8 cellular contexts compared by ENCODE assay signal in genomic region chr20:32207626-32208498, GRCh38. TPM values are rescaled to one million over a fixed set of nuclear protein-coding genes. Genes with fewer than 3 reads are reported as not detected.
DNase-seq lines count a peak whose midpoint lies in the region; ATAC-seq and TF ChIP-seq lines count a peak whose summit lies in the region.

Gene PLAGL2 (minus strand): TSS chr20:32207743. CDS start chr20:32202178, 5,565 bp downstream.
Gene POFUT1 (plus strand): TSS chr20:32207880. CDS start chr20:32207942, 62 bp downstream.

- peak; percentile 83 to 84 for TF ChIP-seq POLR2A in Peyer's patch (IDR thresholded peaks at IDR 0.05)

- H3K4me3 Mint-ChIP-seq in activated T-cell treated with anti-CD3 and anti-CD28 coated beads, Interleukin-2, amount 50 U/mL, for 72 hours, result peak within 1 kb of the TSS; percentile 92 to 100
- H3K4me3 Mint-ChIP-seq in naive thymus-derived CD8-positive, alpha-beta T cell, result peak within 1 kb of the TSS; percentile 90 to 97 (median 95)
- H3K4me3 Mint-ChIP-seq in stimulated activated naive B cell treated with anti-CD40 and anti-IgM and Interleukin-4, amounts not matched to agents 10 μg/mL and 1 μg/mL and 100 μg/mL, for 72 hours, result peak within 1 kb of the TSS; percentile 96 to 97

- peak within 1 kb of the TSS; percentile 69 for H3K27ac ChIP-seq in DOHH2 (ENCODE audit: low read depth, low read length)
- peak within 1 kb of the TSS; percentile 86 to 97 (median 92) for H3K27ac ChIP-seq in Peyer's patch

- H3K9me3 Mint-ChIP-seq in activated T-cell treated with anti-CD3 and anti-CD28 coated beads, Interleukin-2, amount 50 U/mL, for 72 hours, result no peaks in the 10 kb centered on the region
- no peaks in the 10 kb centered on the region for H3K9me3 Mint-ChIP-seq in naive thymus-derived CD8-positive, alpha-beta T cell
- no peaks in the 10 kb centered on the region for H3K9me3 Mint-ChIP-seq in stimulated activated naive B cell treated with anti-CD40 and anti-IgM and Interleukin-4, amounts not matched to agents 10 μg/mL and 1 μg/mL and 100 μg/mL, for 72 hours

- peak within 1 kb of the TSS; percentile 100 for H3K4me2 ChIP-seq in DOHH2 (ENCODE audit: low read length)

- H3K36me3 Mint-ChIP-seq in activated T-cell treated with anti-CD3 and anti-CD28 coated beads, Interleukin-2, amount 50 U/mL, for 72 hours (ENCODE audit: insufficient read depth in 2 of 2), result peaks cover 38 to 65% of the 10 kb centered on the region in 2 donors
- H3K36me3 Mint-ChIP-seq in naive thymus-derived CD8-positive, alpha-beta T cell, result peaks cover 6 to 31% (median 14%) of the 10 kb centered on the region in 3 donors
- peaks cover 22 to 59% of the 10 kb centered on the region in 2 donors for H3K36me3 Mint-ChIP-seq in stimulated activated naive B cell treated with anti-CD40 and anti-IgM and Interleukin-4, amounts not matched to agents 10 μg/mL and 1 μg/mL and 100 μg/mL, for 72 hours

- peaks cover 95% of the 10 kb centered on the region for H3K79me2 ChIP-seq in DOHH2 (ENCODE audit: control insufficient read depth, low read length)

- peak; percentile 74 for DNase-seq in Jurkat, Clone E6-1 (ENCODE audit: low read depth, low spot score)
- DNase-seq in Peyer's patch (peak; percentile 87 to 94 (median 93)), fibroblast of gingiva (ENCODE audit: low read depth) (peak; percentile 88)
- DNase-seq in activated T-cell treated with anti-CD3 and anti-CD28 coated beads, Interleukin-2, amount 50 U/mL, for 72 hours, result peak; percentile 95 to 96
- DNase-seq in naive thymus-derived CD8-positive, alpha-beta T cell, result peak; percentile 76 to 90 (median 84)
- DNase-seq in stimulated activated naive B cell treated with anti-CD40 and anti-IgM and Interleukin-4, amounts not matched to agents 10 μg/mL and 1 μg/mL and 100 μg/mL, for 72 hours, result peak; percentile 90

- peaks cover 3% of the 10 kb centered on the region; the same call in 1 of the 2 replicates for H3F3A ChIP-seq in DOHH2 (ENCODE audit: control insufficient read depth, insufficient read depth)

- H3K27ac Mint-ChIP-seq in activated T-cell treated with anti-CD3 and anti-CD28 coated beads, Interleukin-2, amount 50 U/mL, for 72 hours, result peak within 1 kb of the TSS; percentile 99
- H3K27ac Mint-ChIP-seq in naive thymus-derived CD8-positive, alpha-beta T cell, result peak within 1 kb of the TSS; percentile 91 to 99 (median 96)
- H3K27ac Mint-ChIP-seq in stimulated activated naive B cell treated with anti-CD40 and anti-IgM and Interleukin-4, amounts not matched to agents 10 μg/mL and 1 μg/mL and 100 μg/mL, for 72 hours, result peak within 1 kb of the TSS; percentile 96

- H3K4me1 Mint-ChIP-seq in activated T-cell treated with anti-CD3 and anti-CD28 coated beads, Interleukin-2, amount 50 U/mL, for 72 hours (ENCODE audit: low read depth), result peaks cover 73% of the 10 kb centered on the region
- peaks cover 46 to 89% (median 78%) of the 10 kb centered on the region in 4 donors for H3K4me1 Mint-ChIP-seq in naive thymus-derived CD8-positive, alpha-beta T cell
- peaks cover 56 to 86% of the 10 kb centered on the region in 2 donors for H3K4me1 Mint-ChIP-seq in stimulated activated naive B cell treated with anti-CD40 and anti-IgM and Interleukin-4, amounts not matched to agents 10 μg/mL and 1 μg/mL and 100 μg/mL, for 72 hours

- H3K4me1 ChIP-seq in DOHH2 (ENCODE audit: control insufficient read depth, low read length) (peaks cover 53% of the 10 kb centered on the region), Peyer's patch (peaks cover 5 to 67% (median 13%) of the 10 kb centered on the region in 4 donors)

- H3K27me3 Mint-ChIP-seq in activated T-cell treated with anti-CD3 and anti-CD28 coated beads, Interleukin-2, amount 50 U/mL, for 72 hours (ENCODE audit: low read depth), result no peaks in the 10 kb centered on the region
- H3K27me3 Mint-ChIP-seq in naive thymus-derived CD8-positive, alpha-beta T cell, result no peaks in the 10 kb centered on the region
- H3K27me3 Mint-ChIP-seq in stimulated activated naive B cell treated with anti-CD40 and anti-IgM and Interleukin-4, amounts not matched to agents 10 μg/mL and 1 μg/mL and 100 μg/mL, for 72 hours, result no peaks in the 10 kb centered on the region

- peak; percentile 74 for ATAC-seq in GM21717 (IDR thresholded peaks at IDR 0.05; ENCODE audit: unreplicated experiment)
- ATAC-seq in activated T-cell treated with anti-CD3 and anti-CD28 coated beads, Interleukin-2, amount 50 U/mL, for 72 hours (replicated peaks in 1 of 2), result peak; percentile 77 to 79
- peak; percentile 95 for ATAC-seq in naive thymus-derived CD8-positive, alpha-beta T cell
- peak; percentile 95 to 97 for ATAC-seq in stimulated activated naive B cell treated with anti-CD40 and anti-IgM and Interleukin-4, amounts not matched to agents 10 μg/mL and 1 μg/mL and 100 μg/mL, for 72 hours (replicated peaks)

- peak within 1 kb of the TSS; percentile 98 for H3K4me3 ChIP-seq in DOHH2 (ENCODE audit: low read length)
- peak within 1 kb of the TSS; percentile 84 for H3K4me3 ChIP-seq in Jurkat, Clone E6-1 (ENCODE audit: low read length)
- peak within 1 kb of the TSS; percentile 91 to 99 (median 94) for H3K4me3 ChIP-seq in Peyer's patch

- peaks cover 88% of the 10 kb centered on the region for H3K36me3 ChIP-seq in DOHH2 (ENCODE audit: control insufficient read depth, low read length)
- peaks cover 0 to 27% (median 0%) of the 10 kb centered on the region in 3 donors for H3K36me3 ChIP-seq in Peyer's patch

- H3K9me3 ChIP-seq in DOHH2 (ENCODE audit: control insufficient read depth, insufficient read depth, low read length) (no peaks in the 10 kb centered on the region), Peyer's patch (no peaks in the 10 kb centered on the region)

- no peaks in the 10 kb centered on the region for H3K9me2 ChIP-seq in DOHH2 (replicated peaks; ENCODE audit: control insufficient read depth, low read length)

- TF ChIP-seq CTCF in DOHH2 (IDR thresholded peaks at IDR 0.05; ENCODE audit: low read depth, low read length, poor library complexity, severe bottlenecking), result peak; percentile 42
- TF ChIP-seq CTCF in Peyer's patch (IDR thresholded peaks at IDR 0.05), result peak in 3 of 6 experiments; percentile 28 to 39 (median 34)

- H3K27me3 ChIP-seq in DOHH2 (ENCODE audit: control insufficient read depth, low read length) (no peaks in the 10 kb centered on the region), Peyer's patch (no peaks in the 10 kb centered on the region)

- peaks cover 25% of the 10 kb centered on the region for H4K20me1 ChIP-seq in DOHH2 (ENCODE audit: control insufficient read depth, insufficient read depth, low read depth, low read length)

- POLR2A ChIA-PET in naive thymus-derived CD8-positive, alpha-beta T cell (lab: Charles Lee), result interaction anchor here (0.6 kb wide), 1 partner anchor 95 kb away, joined by 3 read pairs; no protein-coding TSS in a partner anchor

RNA-seq across cellular contexts. Expression of gene PLAGL2, which starts in this region (rescaled TPM):
- 12.4 TPM for polyA plus RNA-seq in Jurkat, Clone E6-1 (2012; ENCODE audit: insufficient read depth, insufficient read length)
- 10 to 100 TPM in 3 of 4 donors, 1 to 10 TPM in 1; 5.8 to 55.9 (median 25.8) TPM for total RNA-seq in Peyer's patch
- 100 to 1,000 TPM in 1 of 2 donors, 10 to 100 TPM in 1; 98.8 to 107 TPM for total RNA-seq in activated T-cell treated with anti-CD3 and anti-CD28 coated beads, Interleukin-2, amount 50 U/mL, for 72 hours
- 10 to 100 TPM; 12.9 to 14.5 TPM for total RNA-seq in naive thymus-derived CD8-positive, alpha-beta T cell
- polyA plus RNA-seq in naive thymus-derived CD8-positive, alpha-beta T cell, result 1 to 10 TPM; 1.2 to 4.2 (median 2.5) TPM

RNA-seq across cellular contexts. Expression of gene POFUT1, which starts in this region (rescaled TPM):
- polyA plus RNA-seq in Jurkat, Clone E6-1 (2012; ENCODE audit: insufficient read depth, insufficient read length), result 22.8 TPM
- 100 to 1,000 TPM in 1 of 4 donors, 10 to 100 TPM in 3; 42.9 to 118 (median 55.7) TPM for total RNA-seq in Peyer's patch
- 10 to 100 TPM; 59.7 to 63.2 TPM for total RNA-seq in activated T-cell treated with anti-CD3 and anti-CD28 coated beads, Interleukin-2, amount 50 U/mL, for 72 hours
- 10 to 100 TPM; 15.4 to 21.8 TPM for total RNA-seq in naive thymus-derived CD8-positive, alpha-beta T cell
- 10 to 100 TPM; 10.7 to 15.0 (median 12.2) TPM for polyA plus RNA-seq in naive thymus-derived CD8-positive, alpha-beta T cell

Comparison
In these comparisons a context has a peak if more than half of its experiments do, and no peak if none do; other contexts are left out.
1. Peak in every context shown above with its lines: DNase-seq, ATAC-seq, H3K4me3 ChIP-seq and H3K27ac ChIP-seq.